Comparison of ENCODE assay signal across 23 cellular contexts in genomic region chr7:152891837-152892236, GRCh38.
DNase-seq lines count a peak whose midpoint lies in the region; TF ChIP-seq lines count a peak whose summit lies in the region.
"Had no signal": no experiment of that assay in that cellular context is flagged by ENCODE, and none has a peak within 500 bp of the region (broad histone marks: within the 10 kb centered on the region; RNA-seq: fewer than 3 reads in every experiment).

No MANE protein-coding gene starts in this region.

- TF ChIP-seq CTCF in osteoblast (IDR thresholded peaks at IDR 0.05; ENCODE audit: extremely low read depth, low read depth, low read length): no peak

- H3K27ac ChIP-seq in osteoblast (ENCODE audit: low read depth, low read length): no peak overlapping the region
- H3K27ac ChIP-seq: 22Rv1, A549, BLaER1 had no signal

- no peaks in the 10 kb centered on the region for H3K79me2 ChIP-seq in osteoblast (ENCODE audit: insufficient read depth, low read length)

- H3K4me3 ChIP-seq in osteoblast (ENCODE audit: insufficient read depth, low read length): no peak overlapping the region
- H3K4me3 ChIP-seq: A549, BLaER1, GM12878 had no signal

- no peaks in the 10 kb centered on the region for H3K9me3 ChIP-seq in osteoblast (ENCODE audit: low read depth, low read length)
- H3K9me3 ChIP-seq: A549, BLaER1 had no signal

- H3K36me3 ChIP-seq in osteoblast (ENCODE audit: insufficient read depth, low read length): no peaks in the 10 kb centered on the region
- H3K36me3 ChIP-seq: BLaER1 had no signal

- peak; percentile 19 for DNase-seq in activated CD8-positive, alpha-beta memory T cell treated with anti-CD3 and anti-CD28 coated beads for 24 hours
- no peak for DNase-seq in activated CD8-positive, alpha-beta memory T cell treated with anti-CD3 and anti-CD28 coated beads, Interleukin-2, amount 50 U/mL, for 4 hours
- DNase-seq in activated effector memory CD4-positive, alpha-beta T cell treated with anti-CD3 and anti-CD28 coated beads, Interleukin-2, amount 50 U/mL, for 16 hours: peak; percentile 24
- no peak for DNase-seq in activated effector memory CD4-positive, alpha-beta T cell treated with Interleukin-2 at 50 U/mL for 16 hours
- DNase-seq in osteoblast (ENCODE audit: insufficient read length, low spot score, missing footprints) (peak; percentile 62), SIG-M5 (lab: John Stamatoyannopoulos, UW) (no peak)
- DNase-seq: AML-193; C1 segment of cervical spinal cord; CD4-positive, alpha-beta memory T cell; CD4-positive, CD25-positive, alpha-beta regulatory T cell; CD8-positive, alpha-beta memory T cell; COR-L47; DMS 273 treated with DMSO at 0.1 percent for 48 hours; DMS153; DMS53; DMS79; DND-41; EL; GDM1 had no signal

- H4K20me1 ChIP-seq in osteoblast (ENCODE audit: insufficient read depth, low read length): no peaks in the 10 kb centered on the region
- H4K20me1 ChIP-seq: BLaER1 had no signal

- H2AFZ ChIP-seq in osteoblast (ENCODE audit: low read length): no peak overlapping the region

- no peak overlapping the region for H3K4me2 ChIP-seq in osteoblast (ENCODE audit: insufficient read depth, low read length)
- H3K4me2 ChIP-seq: A549, BLaER1 had no signal

- H3K4me1 ChIP-seq in osteoblast (ENCODE audit: insufficient read depth, low read length): no peaks in the 10 kb centered on the region
- H3K4me1 ChIP-seq: A549, BLaER1 had no signal

- no peaks in the 10 kb centered on the region for H3K27me3 ChIP-seq in osteoblast (ENCODE audit: insufficient read depth, low read length)
- H3K27me3 ChIP-seq: BLaER1 had no signal

Comparison
In these comparisons a context has a peak if more than half of its experiments do, and no peak if none do; other contexts are left out.
1. DNase-seq: peak in activated CD8-positive, alpha-beta memory T cell treated with anti-CD3 and anti-CD28 coated beads for 24 hours (single experiment), activated effector memory CD4-positive, alpha-beta T cell treated with anti-CD3 and anti-CD28 coated beads, Interleukin-2, amount 50 U/mL, for 16 hours (single experiment) and osteoblast (single experiment); none in activated CD8-positive, alpha-beta memory T cell treated with anti-CD3 and anti-CD28 coated beads, Interleukin-2, amount 50 U/mL, for 4 hours (single experiment), activated effector memory CD4-positive, alpha-beta T cell treated with Interleukin-2 at 50 U/mL for 16 hours (single experiment) and SIG-M5 (single experiment).